ENCODE assay signal across 12 cellular contexts in the genomic region with DNA sequence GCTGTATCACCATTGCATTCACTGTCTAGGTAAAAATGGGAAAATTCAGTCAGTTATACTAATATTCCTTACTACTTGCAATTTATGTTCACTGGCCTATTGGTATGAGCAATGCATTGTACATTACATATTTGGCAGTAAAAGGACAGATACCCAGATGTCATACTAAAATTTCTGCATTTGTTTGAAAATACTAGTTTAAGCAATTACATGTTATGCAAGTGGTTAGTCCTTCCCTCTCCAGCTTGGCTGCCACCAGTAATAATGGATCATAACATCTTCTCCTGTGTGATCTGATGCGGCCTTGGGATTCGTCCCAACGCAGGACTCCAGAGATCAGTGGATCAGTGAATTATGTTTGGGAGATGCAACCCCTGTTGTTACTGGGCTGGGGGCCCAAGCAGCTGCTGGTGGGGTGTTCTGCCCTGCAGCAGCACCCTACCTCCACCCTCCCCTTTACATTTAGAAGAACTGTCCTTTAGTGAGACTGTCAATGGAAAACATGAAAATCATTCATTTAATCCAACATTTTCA. TPM values are rescaled to one million over a fixed set of nuclear protein-coding genes. Genes with fewer than 3 reads are reported as not detected.
A peak's percentile ranks its signal among the peaks of the same experiment; 100 is the strongest.
DNase-seq lines count a peak whose midpoint lies in the region; ATAC-seq and TF ChIP-seq lines count a peak whose summit lies in the region.
"Had no signal": no experiment of that assay in that cellular context is flagged by ENCODE, and none has a peak within 500 bp of the region (broad histone marks: within the 10 kb centered on the region; RNA-seq: fewer than 3 reads in every experiment).

No MANE protein-coding gene starts in this region.

- no peak for ATAC-seq in heart right ventricle
- no peak for ATAC-seq in naive thymus-derived CD4-positive, alpha-beta T cell

- H3K27me3 ChIP-seq in heart right ventricle (no peaks in the 10 kb centered on the region), parathyroid adenoma (ENCODE audit: control insufficient read depth, insufficient read depth, low read length) (no peaks in the 10 kb centered on the region), vagina (no peaks in the 10 kb centered on the region)
- no peaks in the 10 kb centered on the region for H3K27me3 ChIP-seq in naive thymus-derived CD4-positive, alpha-beta T cell (ENCODE audit: control insufficient read depth in 2 of 2, insufficient read depth in 2 of 2, low read length in 2 of 2)

- no peaks in the 10 kb centered on the region for H3K9me3 ChIP-seq in heart right ventricle
- no peaks in the 10 kb centered on the region for H3K9me3 ChIP-seq in parathyroid adenoma (ENCODE audit: control insufficient read depth, low read length)
- H3K9me3 ChIP-seq in vagina = no peaks in the 10 kb centered on the region
- no peaks in the 10 kb centered on the region for H3K9me3 ChIP-seq in naive thymus-derived CD4-positive, alpha-beta T cell (ENCODE audit: control insufficient read depth in 2 of 3, low read length in 3 of 3)

- H3K36me3 ChIP-seq in heart right ventricle (no peaks in the 10 kb centered on the region), parathyroid adenoma (ENCODE audit: control insufficient read depth, insufficient read depth, low read length) (no peaks in the 10 kb centered on the region), vagina (no peaks in the 10 kb centered on the region)
- no peaks in the 10 kb centered on the region for H3K36me3 ChIP-seq in naive thymus-derived CD4-positive, alpha-beta T cell (ENCODE audit: control insufficient read depth in 2 of 3, insufficient read depth in 3 of 3, low read length in 3 of 3)

- H3K4me3 Mint-ChIP-seq in naive thymus-derived CD4-positive, alpha-beta T cell = no peak overlapping the region
- H3K4me3 Mint-ChIP-seq: activated naive CD8-positive, alpha-beta T cell had no signal

- TF ChIP-seq CTCF in heart right ventricle (IDR thresholded peaks at IDR 0.05) (no peak), parathyroid adenoma (IDR thresholded peaks at IDR 0.05) (no peak), vagina (IDR thresholded peaks at IDR 0.05) (no peak)

- peaks cover 0 to 23% (median 7%) of the 10 kb centered on the region in 5 donors for H3K27me3 Mint-ChIP-seq in naive thymus-derived CD4-positive, alpha-beta T cell

- no peak overlapping the region for H3K9ac ChIP-seq in parathyroid adenoma

- peak overlapping the region; percentile 94 for H3K4me2 ChIP-seq in parathyroid adenoma (ENCODE audit: low read length)

- H3K27ac ChIP-seq in adipose tissue (ENCODE audit: low read depth, low read length) = peak overlapping the region; percentile 79
- H3K27ac ChIP-seq in heart right ventricle = peak overlapping the region; percentile 56 to 96 (median 88)
- H3K27ac ChIP-seq in parathyroid adenoma = peak overlapping the region; percentile 98
- peak overlapping the region; percentile 92 for H3K27ac ChIP-seq in vagina
- no peak overlapping the region for H3K27ac ChIP-seq in naive thymus-derived CD4-positive, alpha-beta T cell (ENCODE audit: low read depth, low read length)

- H3K4me1 ChIP-seq in heart right ventricle (peaks cover 4 to 86% (median 48%) of the 10 kb centered on the region in 9 donors), parathyroid adenoma (peaks cover 54% of the 10 kb centered on the region), vagina (peaks cover 34% of the 10 kb centered on the region)
- no peaks in the 10 kb centered on the region for H3K4me1 ChIP-seq in naive thymus-derived CD4-positive, alpha-beta T cell (ENCODE audit: control insufficient read depth in 2 of 2, insufficient read depth in 2 of 2, low read length in 2 of 2)

- POLR2A ChIA-PET in naive thymus-derived CD4-positive, alpha-beta T cell (lab: Charles Lee) = no interaction called here

- H3K4me3 ChIP-seq in heart right ventricle = no peak overlapping the region
- no peak overlapping the region for H3K4me3 ChIP-seq in parathyroid adenoma (ENCODE audit: low read depth, low read length)
- no peak overlapping the region for H3K4me3 ChIP-seq in vagina
- no peak overlapping the region for H3K4me3 ChIP-seq in naive thymus-derived CD4-positive, alpha-beta T cell (ENCODE audit: low read length)
- H3K4me3 ChIP-seq: GM12878 had no signal

- no peak for TF ChIP-seq POLR2A in vagina (IDR thresholded peaks at IDR 0.05)

- peaks cover 0 to 15% (median 3%) of the 10 kb centered on the region in 11 donors for H3K9me3 Mint-ChIP-seq in naive thymus-derived CD4-positive, alpha-beta T cell

- intact Hi-C loops in heart right ventricle (cut with DNase I) (loop anchor here in 4 of 10 donors (1.0 to 10.0 kb wide), 5 partner anchors 11 to 75 kb away; a partner anchor contains a TSS), vagina (cut with DNase I) (loop anchor here (5.0 kb wide), 1 partner anchor 60 kb away; no protein-coding TSS in a partner anchor)
- intact Hi-C loops in naive thymus-derived CD4-positive, alpha-beta T cell (cut with micrococcal nuclease) = no loop called here

- CTCF ChIA-PET in naive thymus-derived CD4-positive, alpha-beta T cell (lab: Charles Lee) = no interaction called here

- H3K4me1 Mint-ChIP-seq in naive thymus-derived CD4-positive, alpha-beta T cell = peaks cover 0 to 13% (median 0%) of the 10 kb centered on the region in 7 donors

- H3K27ac Mint-ChIP-seq in naive thymus-derived CD4-positive, alpha-beta T cell = no peak overlapping the region
- H3K27ac Mint-ChIP-seq: activated naive CD8-positive, alpha-beta T cell had no signal

- no peaks in the 10 kb centered on the region for H3K36me3 Mint-ChIP-seq in naive thymus-derived CD4-positive, alpha-beta T cell

- H3K79me2 ChIP-seq in parathyroid adenoma = peaks cover 19% of the 10 kb centered on the region

- H2AFZ ChIP-seq in parathyroid adenoma = peak overlapping the region; percentile 48

- DNase-seq in heart right ventricle = peak in 1 of 2 donors; percentile 17
- no peak for DNase-seq in vagina (ENCODE audit: extremely low spot score in 2 of 2)
- DNase-seq in naive thymus-derived CD4-positive, alpha-beta T cell = no peak
- no peak for DNase-seq in NCI-H524 (lab: John Stamatoyannopoulos, UW)
- DNase-seq in hepatic stellate cell (ENCODE audit: low spot score) = no peak
- DNase-seq: NCI-H1105 had no signal

- WGBS in adipose tissue, 3 donors = 62 to 74% (median 69%) methylated on average over 3 of the region's 3 CpGs
- 78 to 83% methylated on average over 3 of the region's 3 CpGs for WGBS in heart right ventricle, 2 donors

RNA-seq across cellular contexts. Expression of a gene that starts 11.2 kb away (rescaled TPM):
- 100 to 1,000 TPM; 106 to 387 (median 182) TPM for polyA plus RNA-seq in adipose tissue
- 1,000 to 10,000 TPM in 3 of 10 donors, 100 to 1,000 TPM in 5, 10 to 100 TPM in 2; 63.0 to 2,183 (median 269) TPM for total RNA-seq in heart right ventricle
- polyA plus RNA-seq in heart right ventricle = 100 to 1,000 TPM; 114 to 369 TPM
- total RNA-seq in vagina = 399 TPM
- total RNA-seq in naive thymus-derived CD4-positive, alpha-beta T cell = 1 to 10 TPM in 2 of 5 experiments, under 1 TPM in 1, not detected in 2; 0.62 to 3.6 (median 1.2) TPM
- not detected for polyA plus RNA-seq in naive thymus-derived CD4-positive, alpha-beta T cell
- total RNA-seq: T-helper 2 cell treated with Interferon-gamma antibody and Interleukin-4, amounts not matched to agents 100 ng/mL and 5 ng/mL, for 36 hours had no signal
- polyA plus RNA-seq: keratinocyte had no signal

Comparison
In these comparisons a context has a peak if more than half of its experiments do, and no peak if none do; other contexts are left out.
1. RNA of a gene that starts 11.2 kb away (total RNA-seq): 399 TPM in vagina (single experiment) and 63.0 to 2,183 TPM in heart right ventricle; 0.62 to 3.6 TPM in naive thymus-derived CD4-positive, alpha-beta T cell; every median in the first group is over 10 times any median in the second.